In genomic region chr13:22270881-22271280, GRCh38 we compare ENCODE assay signal across 6 cellular contexts.
"Had no signal": no experiment of that assay in that cellular context is flagged by ENCODE, and none has a peak within 500 bp of the region (broad histone marks: within the 10 kb centered on the region; RNA-seq: fewer than 3 reads in every experiment).

No MANE protein-coding gene starts in this region.

- H3K4me3 ChIP-seq: GM23338, K562 had no signal

- DNase-seq: H9, HCEC 1CT, IMR-90, KG1 had no signal

- ATAC-seq: GM23338, K562 had no signal
